Comparison of ENCODE assay signal across 2 cellular contexts in the genomic region with DNA sequence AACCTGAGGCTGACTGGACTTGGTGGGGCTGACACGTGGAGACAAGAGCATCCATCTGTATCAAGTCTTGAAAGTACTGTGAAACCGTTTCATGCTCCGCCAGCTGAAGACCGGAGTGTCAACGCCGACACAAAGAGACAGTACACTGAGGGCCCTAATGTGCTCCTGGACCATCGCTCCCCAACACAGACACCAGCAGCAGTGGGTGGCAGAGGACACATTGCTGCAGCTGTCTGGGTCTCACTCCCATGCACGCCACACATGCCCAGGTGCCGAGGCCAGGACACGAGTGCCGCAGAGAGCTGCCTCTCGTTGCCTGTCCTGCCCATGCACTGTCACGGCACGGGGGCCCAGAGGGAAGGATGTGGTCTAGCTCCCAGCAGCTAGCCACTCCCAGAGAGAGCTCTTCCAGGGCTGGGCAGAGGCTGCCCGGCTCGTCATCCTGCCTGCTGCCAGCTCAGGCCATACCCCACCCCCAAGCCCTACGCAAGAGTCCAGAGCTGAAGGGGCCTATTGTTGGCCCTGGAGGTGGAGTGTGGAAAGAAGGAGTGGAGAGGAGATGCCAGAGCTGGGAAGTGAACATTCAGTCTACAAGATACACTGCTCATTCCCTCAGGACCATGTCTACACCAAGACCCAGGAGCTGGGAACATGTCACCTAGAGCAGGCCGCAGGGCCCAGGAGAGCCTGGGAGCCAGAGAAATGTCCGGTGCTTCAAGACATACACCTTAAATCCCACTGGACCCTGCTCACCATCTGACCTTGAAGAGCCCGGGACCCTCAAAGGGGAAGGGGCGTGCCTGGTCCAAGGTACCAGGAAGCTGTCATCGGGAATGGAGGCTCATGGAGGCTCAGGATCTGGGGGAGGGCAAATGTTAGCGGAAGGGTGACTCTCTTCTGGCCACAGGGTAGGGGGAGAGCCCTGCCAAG.
TF ChIP-seq lines count a peak whose summit lies in the region.

No MANE protein-coding gene starts in this region.

TF ChIP-seq in PFSK-1, 5 proteins besides CTCF, POLR2A, EP300 and RAD21 (continued from another document):
- TF ChIP-seq REST (IDR thresholded peaks at IDR 0.05; ENCODE audit: insufficient read depth in 1 of 2, low read depth in 2 of 2, low read length in 2 of 2) (no peak), POLR2AphosphoS5 (IDR thresholded peaks at IDR 0.05; ENCODE audit: low read depth, low read length) (no peak)

TF ChIP-seq in GM12878, 131 proteins besides CTCF, POLR2A, EP300 and RAD21 (continued from another document and continues in another):
- TF ChIP-seq CEBPZ (IDR thresholded peaks at IDR 0.05; ENCODE audit: low read depth, low read length) (no peak), TAF1 (IDR thresholded peaks at IDR 0.05; ENCODE audit: borderline replicate concordance, low read depth, low read length) (no peak; the same call in 1 of the 2 replicates), BHLHE40 (IDR thresholded peaks at IDR 0.05; ENCODE audit: borderline replicate concordance in 1 of 2, low read depth in 2 of 2, low read length in 1 of 2) (peak in 1 of 2 experiments; percentile 57; a peak in 2 of 4 replicates), CEBPB (IDR thresholded peaks at IDR 0.05; ENCODE audit: borderline replicate concordance in 1 of 2, low read depth in 2 of 2, low read length in 2 of 2) (no peak), HDAC6 (IDR thresholded peaks at IDR 0.05; ENCODE audit: unreplicated experiment) (no peak), RUNX3 (IDR thresholded peaks at IDR 0.05; ENCODE audit: low read length) (peak; percentile 64), MYC (IDR thresholded peaks at IDR 0.05; ENCODE audit: insufficient read depth, insufficient read length, insufficient replicate concordance, low read length, severe bottlenecking) (peak; percentile 60), YY1 (IDR thresholded peaks at IDR 0.05; ENCODE audit: low read depth, low read length) (no peak), STAT3 (IDR thresholded peaks at IDR 0.05; ENCODE audit: low read depth, low read length) (no peak), LARP7 (IDR thresholded peaks at IDR 0.05) (0 out of 2 replicates have a peak, but pooled peaks have one; percentile 50), MAX (IDR thresholded peaks at IDR 0.05; ENCODE audit: low read depth, low read length) (no peak; the same call in 1 of the 2 replicates), RFX5 (IDR thresholded peaks at IDR 0.05; ENCODE audit: low read depth, low read length) (no peak), PBX3 (IDR thresholded peaks at IDR 0.05; ENCODE audit: insufficient replicate concordance, low read depth, low read length) (no peak), PAX5 (IDR thresholded peaks at IDR 0.05; ENCODE audit: borderline replicate concordance, low read depth, low read length) (peak; percentile 17; the same call in 1 of the 2 replicates), RBBP5 (conservative IDR thresholded peaks at IDR 0.05) (no peak), DPF2 (IDR thresholded peaks at IDR 0.05) (peak; percentile 40; the same call in 1 of the 2 replicates), EGR1 (IDR thresholded peaks at IDR 0.05; ENCODE audit: borderline replicate concordance in 1 of 2, low read depth in 2 of 2, low read length in 2 of 2) (no peak), EED (IDR thresholded peaks at IDR 0.05; ENCODE audit: low read depth) (peak; percentile 66; the same call in 1 of the 2 replicates), CBX5 (IDR thresholded peaks at IDR 0.05; ENCODE audit: low read depth) (no peak), ZSCAN29 (IDR thresholded peaks at IDR 0.05) (no peak), SMC3 (IDR thresholded peaks at IDR 0.05; ENCODE audit: borderline replicate concordance, low read length) (no peak), ZZZ3 (IDR thresholded peaks at IDR 0.05; ENCODE audit: control insufficient read depth, insufficient read length, low read depth) (no peak), TCF3 (IDR thresholded peaks at IDR 0.05; ENCODE audit: borderline replicate concordance, insufficient read depth, low read depth, low read length) (peak; percentile 79; the same call in 1 of the 2 replicates), ZBTB40 (IDR thresholded peaks at IDR 0.05; ENCODE audit: borderline replicate concordance) (no peak), MTA3 (IDR thresholded peaks at IDR 0.05; ENCODE audit: borderline replicate concordance, low read length) (no peak), BACH1 (IDR thresholded peaks at IDR 0.05; ENCODE audit: borderline replicate concordance) (no peak)
- TF ChIP-seq, protein P1, sequence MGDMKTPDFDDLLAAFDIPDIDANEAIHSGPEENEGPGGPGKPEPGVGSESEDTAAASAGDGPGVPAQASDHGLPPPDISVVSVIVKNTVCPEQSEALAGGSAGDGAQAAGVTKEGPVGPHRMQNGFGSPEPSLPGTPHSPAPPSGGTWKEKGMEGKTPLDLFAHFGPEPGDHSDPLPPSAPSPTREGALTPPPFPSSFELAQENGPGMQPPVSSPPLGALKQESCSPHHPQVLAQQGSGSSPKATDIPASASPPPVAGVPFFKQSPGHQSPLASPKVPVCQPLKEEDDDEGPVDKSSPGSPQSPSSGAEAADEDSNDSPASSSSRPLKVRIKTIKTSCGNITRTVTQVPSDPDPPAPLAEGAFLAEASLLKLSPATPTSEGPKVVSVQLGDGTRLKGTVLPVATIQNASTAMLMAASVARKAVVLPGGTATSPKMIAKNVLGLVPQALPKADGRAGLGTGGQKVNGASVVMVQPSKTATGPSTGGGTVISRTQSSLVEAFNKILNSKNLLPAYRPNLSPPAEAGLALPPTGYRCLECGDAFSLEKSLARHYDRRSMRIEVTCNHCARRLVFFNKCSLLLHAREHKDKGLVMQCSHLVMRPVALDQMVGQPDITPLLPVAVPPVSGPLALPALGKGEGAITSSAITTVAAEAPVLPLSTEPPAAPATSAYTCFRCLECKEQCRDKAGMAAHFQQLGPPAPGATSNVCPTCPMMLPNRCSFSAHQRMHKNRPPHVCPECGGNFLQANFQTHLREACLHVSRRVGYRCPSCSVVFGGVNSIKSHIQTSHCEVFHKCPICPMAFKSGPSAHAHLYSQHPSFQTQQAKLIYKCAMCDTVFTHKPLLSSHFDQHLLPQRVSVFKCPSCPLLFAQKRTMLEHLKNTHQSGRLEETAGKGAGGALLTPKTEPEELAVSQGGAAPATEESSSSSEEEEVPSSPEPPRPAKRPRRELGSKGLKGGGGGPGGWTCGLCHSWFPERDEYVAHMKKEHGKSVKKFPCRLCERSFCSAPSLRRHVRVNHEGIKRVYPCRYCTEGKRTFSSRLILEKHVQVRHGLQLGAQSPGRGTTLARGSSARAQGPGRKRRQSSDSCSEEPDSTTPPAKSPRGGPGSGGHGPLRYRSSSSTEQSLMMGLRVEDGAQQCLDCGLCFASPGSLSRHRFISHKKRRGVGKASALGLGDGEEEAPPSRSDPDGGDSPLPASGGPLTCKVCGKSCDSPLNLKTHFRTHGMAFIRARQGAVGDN (IDR thresholded peaks at IDR 0.05) = 0 out of 2 replicates have a peak, but pooled peaks have one; percentile 54
- TF ChIP-seq, protein P2, sequence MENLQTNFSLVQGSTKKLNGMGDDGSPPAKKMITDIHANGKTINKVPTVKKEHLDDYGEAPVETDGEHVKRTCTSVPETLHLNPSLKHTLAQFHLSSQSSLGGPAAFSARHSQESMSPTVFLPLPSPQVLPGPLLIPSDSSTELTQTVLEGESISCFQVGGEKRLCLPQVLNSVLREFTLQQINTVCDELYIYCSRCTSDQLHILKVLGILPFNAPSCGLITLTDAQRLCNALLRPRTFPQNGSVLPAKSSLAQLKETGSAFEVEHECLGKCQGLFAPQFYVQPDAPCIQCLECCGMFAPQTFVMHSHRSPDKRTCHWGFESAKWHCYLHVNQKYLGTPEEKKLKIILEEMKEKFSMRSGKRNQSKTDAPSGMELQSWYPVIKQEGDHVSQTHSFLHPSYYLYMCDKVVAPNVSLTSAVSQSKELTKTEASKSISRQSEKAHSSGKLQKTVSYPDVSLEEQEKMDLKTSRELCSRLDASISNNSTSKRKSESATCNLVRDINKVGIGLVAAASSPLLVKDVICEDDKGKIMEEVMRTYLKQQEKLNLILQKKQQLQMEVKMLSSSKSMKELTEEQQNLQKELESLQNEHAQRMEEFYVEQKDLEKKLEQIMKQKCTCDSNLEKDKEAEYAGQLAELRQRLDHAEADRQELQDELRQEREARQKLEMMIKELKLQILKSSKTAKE (IDR thresholded peaks at IDR 0.05; ENCODE audit: low read depth, poor library complexity, severe bottlenecking) = no peak
- TF ChIP-seq, protein P3, sequence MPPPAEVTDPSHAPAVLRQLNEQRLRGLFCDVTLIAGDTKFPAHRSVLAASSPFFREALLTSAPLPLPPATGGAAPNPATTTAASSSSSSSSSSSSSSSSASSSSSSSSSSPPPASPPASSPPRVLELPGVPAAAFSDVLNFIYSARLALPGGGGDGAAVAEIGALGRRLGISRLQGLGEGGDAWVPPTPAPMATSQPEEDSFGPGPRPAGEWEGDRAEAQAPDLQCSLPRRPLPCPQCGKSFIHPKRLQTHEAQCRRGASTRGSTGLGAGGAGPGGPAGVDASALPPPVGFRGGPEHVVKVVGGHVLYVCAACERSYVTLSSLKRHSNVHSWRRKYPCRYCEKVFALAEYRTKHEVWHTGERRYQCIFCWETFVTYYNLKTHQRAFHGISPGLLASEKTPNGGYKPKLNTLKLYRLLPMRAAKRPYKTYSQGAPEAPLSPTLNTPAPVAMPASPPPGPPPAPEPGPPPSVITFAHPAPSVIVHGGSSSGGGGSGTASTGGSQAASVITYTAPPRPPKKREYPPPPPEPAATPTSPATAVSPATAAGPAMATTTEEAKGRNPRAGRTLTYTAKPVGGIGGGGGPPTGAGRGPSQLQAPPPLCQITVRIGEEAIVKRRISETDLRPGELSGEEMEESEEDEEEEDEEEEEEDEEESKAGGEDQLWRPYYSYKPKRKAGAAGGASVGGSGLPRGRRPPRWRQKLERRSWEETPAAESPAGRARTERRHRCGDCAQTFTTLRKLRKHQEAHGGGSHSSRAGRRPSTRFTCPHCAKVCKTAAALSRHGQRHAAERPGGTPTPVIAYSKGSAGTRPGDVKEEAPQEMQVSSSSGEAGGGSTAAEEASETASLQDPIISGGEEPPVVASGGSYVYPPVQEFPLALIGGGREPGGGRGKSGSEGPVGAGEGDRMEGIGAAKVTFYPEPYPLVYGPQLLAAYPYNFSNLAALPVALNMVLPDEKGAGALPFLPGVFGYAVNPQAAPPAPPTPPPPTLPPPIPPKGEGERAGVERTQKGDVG (CRISPR knock-in tag; IDR thresholded peaks at IDR 0.05) = no peak
